1 cellular context compared by ENCODE assay signal in genomic region chr3:157155591-157155990, GRCh38.
TF ChIP-seq lines count a peak whose summit lies in the region.

No MANE protein-coding gene starts in this region.

TF ChIP-seq in WTC11, 78 proteins besides CTCF, POLR2A, EP300 and RAD21 (continued from another document):
- TF ChIP-seq, protein P1, sequence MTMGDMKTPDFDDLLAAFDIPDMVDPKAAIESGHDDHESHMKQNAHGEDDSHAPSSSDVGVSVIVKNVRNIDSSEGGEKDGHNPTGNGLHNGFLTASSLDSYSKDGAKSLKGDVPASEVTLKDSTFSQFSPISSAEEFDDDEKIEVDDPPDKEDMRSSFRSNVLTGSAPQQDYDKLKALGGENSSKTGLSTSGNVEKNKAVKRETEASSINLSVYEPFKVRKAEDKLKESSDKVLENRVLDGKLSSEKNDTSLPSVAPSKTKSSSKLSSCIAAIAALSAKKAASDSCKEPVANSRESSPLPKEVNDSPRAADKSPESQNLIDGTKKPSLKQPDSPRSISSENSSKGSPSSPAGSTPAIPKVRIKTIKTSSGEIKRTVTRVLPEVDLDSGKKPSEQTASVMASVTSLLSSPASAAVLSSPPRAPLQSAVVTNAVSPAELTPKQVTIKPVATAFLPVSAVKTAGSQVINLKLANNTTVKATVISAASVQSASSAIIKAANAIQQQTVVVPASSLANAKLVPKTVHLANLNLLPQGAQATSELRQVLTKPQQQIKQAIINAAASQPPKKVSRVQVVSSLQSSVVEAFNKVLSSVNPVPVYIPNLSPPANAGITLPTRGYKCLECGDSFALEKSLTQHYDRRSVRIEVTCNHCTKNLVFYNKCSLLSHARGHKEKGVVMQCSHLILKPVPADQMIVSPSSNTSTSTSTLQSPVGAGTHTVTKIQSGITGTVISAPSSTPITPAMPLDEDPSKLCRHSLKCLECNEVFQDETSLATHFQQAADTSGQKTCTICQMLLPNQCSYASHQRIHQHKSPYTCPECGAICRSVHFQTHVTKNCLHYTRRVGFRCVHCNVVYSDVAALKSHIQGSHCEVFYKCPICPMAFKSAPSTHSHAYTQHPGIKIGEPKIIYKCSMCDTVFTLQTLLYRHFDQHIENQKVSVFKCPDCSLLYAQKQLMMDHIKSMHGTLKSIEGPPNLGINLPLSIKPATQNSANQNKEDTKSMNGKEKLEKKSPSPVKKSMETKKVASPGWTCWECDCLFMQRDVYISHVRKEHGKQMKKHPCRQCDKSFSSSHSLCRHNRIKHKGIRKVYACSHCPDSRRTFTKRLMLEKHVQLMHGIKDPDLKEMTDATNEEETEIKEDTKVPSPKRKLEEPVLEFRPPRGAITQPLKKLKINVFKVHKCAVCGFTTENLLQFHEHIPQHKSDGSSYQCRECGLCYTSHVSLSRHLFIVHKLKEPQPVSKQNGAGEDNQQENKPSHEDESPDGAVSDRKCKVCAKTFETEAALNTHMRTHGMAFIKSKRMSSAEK (CRISPR knock-in tag; IDR thresholded peaks at IDR 0.05; ENCODE audit: borderline replicate concordance), result no peak
- TF ChIP-seq ZNF219 (CRISPR knock-in tag; IDR thresholded peaks at IDR 0.05; ENCODE audit: borderline replicate concordance), result no peak
- TF ChIP-seq, protein P2, sequence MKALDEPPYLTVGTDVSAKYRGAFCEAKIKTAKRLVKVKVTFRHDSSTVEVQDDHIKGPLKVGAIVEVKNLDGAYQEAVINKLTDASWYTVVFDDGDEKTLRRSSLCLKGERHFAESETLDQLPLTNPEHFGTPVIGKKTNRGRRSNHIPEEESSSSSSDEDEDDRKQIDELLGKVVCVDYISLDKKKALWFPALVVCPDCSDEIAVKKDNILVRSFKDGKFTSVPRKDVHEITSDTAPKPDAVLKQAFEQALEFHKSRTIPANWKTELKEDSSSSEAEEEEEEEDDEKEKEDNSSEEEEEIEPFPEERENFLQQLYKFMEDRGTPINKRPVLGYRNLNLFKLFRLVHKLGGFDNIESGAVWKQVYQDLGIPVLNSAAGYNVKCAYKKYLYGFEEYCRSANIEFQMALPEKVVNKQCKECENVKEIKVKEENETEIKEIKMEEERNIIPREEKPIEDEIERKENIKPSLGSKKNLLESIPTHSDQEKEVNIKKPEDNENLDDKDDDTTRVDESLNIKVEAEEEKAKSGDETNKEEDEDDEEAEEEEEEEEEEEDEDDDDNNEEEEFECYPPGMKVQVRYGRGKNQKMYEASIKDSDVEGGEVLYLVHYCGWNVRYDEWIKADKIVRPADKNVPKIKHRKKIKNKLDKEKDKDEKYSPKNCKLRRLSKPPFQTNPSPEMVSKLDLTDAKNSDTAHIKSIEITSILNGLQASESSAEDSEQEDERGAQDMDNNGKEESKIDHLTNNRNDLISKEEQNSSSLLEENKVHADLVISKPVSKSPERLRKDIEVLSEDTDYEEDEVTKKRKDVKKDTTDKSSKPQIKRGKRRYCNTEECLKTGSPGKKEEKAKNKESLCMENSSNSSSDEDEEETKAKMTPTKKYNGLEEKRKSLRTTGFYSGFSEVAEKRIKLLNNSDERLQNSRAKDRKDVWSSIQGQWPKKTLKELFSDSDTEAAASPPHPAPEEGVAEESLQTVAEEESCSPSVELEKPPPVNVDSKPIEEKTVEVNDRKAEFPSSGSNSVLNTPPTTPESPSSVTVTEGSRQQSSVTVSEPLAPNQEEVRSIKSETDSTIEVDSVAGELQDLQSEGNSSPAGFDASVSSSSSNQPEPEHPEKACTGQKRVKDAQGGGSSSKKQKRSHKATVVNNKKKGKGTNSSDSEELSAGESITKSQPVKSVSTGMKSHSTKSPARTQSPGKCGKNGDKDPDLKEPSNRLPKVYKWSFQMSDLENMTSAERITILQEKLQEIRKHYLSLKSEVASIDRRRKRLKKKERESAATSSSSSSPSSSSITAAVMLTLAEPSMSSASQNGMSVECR (CRISPR knock-in tag; IDR thresholded peaks at IDR 0.05; ENCODE audit: borderline replicate concordance), result no peak
- TF ChIP-seq EMX1 (CRISPR knock-in tag; IDR thresholded peaks at IDR 0.05), result no peak
- no peak for TF ChIP-seq ZBTB43 (CRISPR knock-in tag; IDR thresholded peaks at IDR 0.05)
- no peak for TF ChIP-seq NR3C1 (CRISPR knock-in tag; conservative IDR thresholded peaks at IDR 0.05; ENCODE audit: low read depth)
- TF ChIP-seq NR2C2 (CRISPR knock-in tag; IDR thresholded peaks at IDR 0.05), result no peak
